1 cellular context compared by ENCODE assay signal in genomic region chr3:147184794-147185193, GRCh38.
A peak's percentile ranks its signal among the peaks of the same experiment; 100 is the strongest.
TF ChIP-seq lines count a peak whose summit lies in the region.

No MANE protein-coding gene starts in this region.

TF ChIP-seq in HepG2, 621 proteins besides CTCF, POLR2A, EP300 and RAD21 (continued from another document and continues in another):
- no peak for TF ChIP-seq USF2 (IDR thresholded peaks at IDR 0.05; ENCODE audit: low read depth, low read length)
- no peak for TF ChIP-seq USF2 (CRISPR knock-in tag; IDR thresholded peaks at IDR 0.05; ENCODE audit: borderline replicate concordance)
- 0 out of 2 replicates have a peak, but pooled peaks have one; percentile 49 for TF ChIP-seq ZNF264 (CRISPR knock-in tag; IDR thresholded peaks at IDR 0.05)
- TF ChIP-seq RARG (CRISPR knock-in tag; IDR thresholded peaks at IDR 0.05; ENCODE audit: low read depth): no peak
- no peak for TF ChIP-seq ZZZ3 (CRISPR knock-in tag; IDR thresholded peaks at IDR 0.05; ENCODE audit: borderline replicate concordance)
- no peak for TF ChIP-seq IRF1 (CRISPR knock-in tag; IDR thresholded peaks at IDR 0.05; ENCODE audit: low read depth)
- no peak for TF ChIP-seq SNAPC4 (CRISPR knock-in tag; IDR thresholded peaks at IDR 0.05)
- TF ChIP-seq ZNF225 (CRISPR knock-in tag; IDR thresholded peaks at IDR 0.05): no peak
- TF ChIP-seq MTA1 (CRISPR knock-in tag; IDR thresholded peaks at IDR 0.05; ENCODE audit: borderline replicate concordance): no peak
- no peak for TF ChIP-seq SIN3A (IDR thresholded peaks at IDR 0.05; ENCODE audit: borderline replicate concordance, low read depth, low read length)
- no peak for TF ChIP-seq ADNP (CRISPR knock-in tag; IDR thresholded peaks at IDR 0.05)
- no peak for TF ChIP-seq ZSCAN22 (CRISPR knock-in tag; IDR thresholded peaks at IDR 0.05)
- no peak for TF ChIP-seq ZNF230 (CRISPR knock-in tag; IDR thresholded peaks at IDR 0.05)
- TF ChIP-seq ZNF224 (CRISPR knock-in tag; IDR thresholded peaks at IDR 0.05): no peak
- TF ChIP-seq PLSCR1 (CRISPR knock-in tag; IDR thresholded peaks at IDR 0.05; ENCODE audit: borderline replicate concordance): no peak
- TF ChIP-seq NAIF1 (CRISPR knock-in tag; IDR thresholded peaks at IDR 0.05; ENCODE audit: borderline replicate concordance): no peak
- no peak for TF ChIP-seq HMGA1 (CRISPR knock-in tag; conservative IDR thresholded peaks at IDR 0.05)
- TF ChIP-seq SPEN (CRISPR knock-in tag; IDR thresholded peaks at IDR 0.05; ENCODE audit: low read depth): peak; percentile 21; the same call in 1 of the 2 replicates
- no peak for TF ChIP-seq MYNN (CRISPR knock-in tag; IDR thresholded peaks at IDR 0.05; ENCODE audit: low read depth)
- TF ChIP-seq ATF7-NPFF (CRISPR knock-in tag; IDR thresholded peaks at IDR 0.05; ENCODE audit: low read depth): no peak
- peak; percentile 54 for TF ChIP-seq HNF1A (IDR thresholded peaks at IDR 0.05; ENCODE audit: low read depth)
- peak; percentile 60; the same call in 1 of the 2 replicates for TF ChIP-seq HNF1A (CRISPR knock-in tag; IDR thresholded peaks at IDR 0.05; ENCODE audit: borderline replicate concordance)
- TF ChIP-seq ZNF775 (CRISPR knock-in tag; IDR thresholded peaks at IDR 0.05; ENCODE audit: borderline replicate concordance): no peak
- TF ChIP-seq ZNF276 (CRISPR knock-in tag; IDR thresholded peaks at IDR 0.05; ENCODE audit: low read depth): no peak
- TF ChIP-seq MED13 (CRISPR knock-in tag; IDR thresholded peaks at IDR 0.05): no peak
- peak; percentile 47; the same call in 1 of the 2 replicates for TF ChIP-seq ZNF503 (CRISPR knock-in tag; IDR thresholded peaks at IDR 0.05)
- TF ChIP-seq NR1H2 (CRISPR knock-in tag; IDR thresholded peaks at IDR 0.05; ENCODE audit: borderline replicate concordance, low read depth): no peak
- TF ChIP-seq JDP2 (CRISPR knock-in tag; IDR thresholded peaks at IDR 0.05; ENCODE audit: borderline replicate concordance): no peak
- TF ChIP-seq RBAK (CRISPR knock-in tag; IDR thresholded peaks at IDR 0.05): no peak
- TF ChIP-seq NFATC3 (CRISPR knock-in tag; IDR thresholded peaks at IDR 0.05): no peak
- TF ChIP-seq HIC2 (CRISPR knock-in tag; IDR thresholded peaks at IDR 0.05; ENCODE audit: low read depth): no peak
- peak; percentile 69 for TF ChIP-seq FOXK1 (CRISPR knock-in tag; IDR thresholded peaks at IDR 0.05; ENCODE audit: borderline replicate concordance, low read depth)
- no peak for TF ChIP-seq ARNT (IDR thresholded peaks at IDR 0.05)
